ENCODE assay signal across 1 cellular context in the genomic region with DNA sequence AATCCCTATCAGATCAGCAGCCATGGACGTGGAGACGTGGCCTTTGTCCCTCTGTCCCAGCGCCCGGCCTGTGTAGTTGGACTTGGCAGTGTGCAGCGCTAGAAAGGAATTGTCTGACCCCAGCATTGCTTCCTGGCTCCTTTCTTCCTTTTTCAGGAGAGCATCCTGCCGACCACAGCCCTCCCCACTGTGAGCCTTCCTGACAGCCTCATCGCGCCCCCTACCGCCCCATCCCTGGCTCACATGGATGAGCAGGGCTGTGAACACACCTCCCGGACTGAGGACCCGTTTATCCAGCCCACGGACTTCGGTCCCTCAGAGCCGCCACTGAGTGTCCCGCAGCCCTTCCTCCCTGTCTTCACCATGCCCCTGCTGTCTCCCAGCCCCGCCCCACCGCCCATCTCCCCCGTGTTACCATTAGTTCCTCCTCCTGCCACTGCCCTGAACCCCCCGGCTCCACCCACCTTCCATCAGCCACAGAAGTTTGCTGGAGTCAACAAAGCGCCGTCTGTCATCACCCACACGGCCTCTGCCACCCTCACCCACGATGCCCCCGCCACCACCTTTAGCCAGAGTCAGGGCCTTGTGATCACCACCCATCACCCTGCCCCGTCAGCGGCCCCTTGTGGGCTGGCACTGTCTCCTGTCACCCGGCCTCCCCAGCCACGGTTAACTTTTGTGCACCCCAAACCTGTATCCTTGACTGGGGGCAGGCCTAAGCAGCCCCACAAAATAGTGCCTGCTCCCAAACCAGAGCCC.
TF ChIP-seq lines count a peak whose summit lies in the region.

No MANE protein-coding gene starts in this region.

TF ChIP-seq in HepG2, 621 proteins besides CTCF, POLR2A, EP300 and RAD21 (continues in another document):
- no peak for TF ChIP-seq ZNF12 (CRISPR knock-in tag; IDR thresholded peaks at IDR 0.05)
- TF ChIP-seq, protein P1, sequence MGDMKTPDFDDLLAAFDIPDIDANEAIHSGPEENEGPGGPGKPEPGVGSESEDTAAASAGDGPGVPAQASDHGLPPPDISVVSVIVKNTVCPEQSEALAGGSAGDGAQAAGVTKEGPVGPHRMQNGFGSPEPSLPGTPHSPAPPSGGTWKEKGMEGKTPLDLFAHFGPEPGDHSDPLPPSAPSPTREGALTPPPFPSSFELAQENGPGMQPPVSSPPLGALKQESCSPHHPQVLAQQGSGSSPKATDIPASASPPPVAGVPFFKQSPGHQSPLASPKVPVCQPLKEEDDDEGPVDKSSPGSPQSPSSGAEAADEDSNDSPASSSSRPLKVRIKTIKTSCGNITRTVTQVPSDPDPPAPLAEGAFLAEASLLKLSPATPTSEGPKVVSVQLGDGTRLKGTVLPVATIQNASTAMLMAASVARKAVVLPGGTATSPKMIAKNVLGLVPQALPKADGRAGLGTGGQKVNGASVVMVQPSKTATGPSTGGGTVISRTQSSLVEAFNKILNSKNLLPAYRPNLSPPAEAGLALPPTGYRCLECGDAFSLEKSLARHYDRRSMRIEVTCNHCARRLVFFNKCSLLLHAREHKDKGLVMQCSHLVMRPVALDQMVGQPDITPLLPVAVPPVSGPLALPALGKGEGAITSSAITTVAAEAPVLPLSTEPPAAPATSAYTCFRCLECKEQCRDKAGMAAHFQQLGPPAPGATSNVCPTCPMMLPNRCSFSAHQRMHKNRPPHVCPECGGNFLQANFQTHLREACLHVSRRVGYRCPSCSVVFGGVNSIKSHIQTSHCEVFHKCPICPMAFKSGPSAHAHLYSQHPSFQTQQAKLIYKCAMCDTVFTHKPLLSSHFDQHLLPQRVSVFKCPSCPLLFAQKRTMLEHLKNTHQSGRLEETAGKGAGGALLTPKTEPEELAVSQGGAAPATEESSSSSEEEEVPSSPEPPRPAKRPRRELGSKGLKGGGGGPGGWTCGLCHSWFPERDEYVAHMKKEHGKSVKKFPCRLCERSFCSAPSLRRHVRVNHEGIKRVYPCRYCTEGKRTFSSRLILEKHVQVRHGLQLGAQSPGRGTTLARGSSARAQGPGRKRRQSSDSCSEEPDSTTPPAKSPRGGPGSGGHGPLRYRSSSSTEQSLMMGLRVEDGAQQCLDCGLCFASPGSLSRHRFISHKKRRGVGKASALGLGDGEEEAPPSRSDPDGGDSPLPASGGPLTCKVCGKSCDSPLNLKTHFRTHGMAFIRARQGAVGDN (CRISPR knock-in tag; IDR thresholded peaks at IDR 0.05): 0 out of 2 replicates have a peak, but pooled peaks have one; percentile 35
- no peak for TF ChIP-seq ZNF879 (CRISPR knock-in tag; IDR thresholded peaks at IDR 0.05)
- no peak for TF ChIP-seq THAP11 (CRISPR knock-in tag; IDR thresholded peaks at IDR 0.05)
- TF ChIP-seq KDM6A (CRISPR knock-in tag; IDR thresholded peaks at IDR 0.05; ENCODE audit: low read depth): no peak
- TF ChIP-seq MLLT10 (CRISPR knock-in tag; IDR thresholded peaks at IDR 0.05): no peak
- TF ChIP-seq, protein P2, sequence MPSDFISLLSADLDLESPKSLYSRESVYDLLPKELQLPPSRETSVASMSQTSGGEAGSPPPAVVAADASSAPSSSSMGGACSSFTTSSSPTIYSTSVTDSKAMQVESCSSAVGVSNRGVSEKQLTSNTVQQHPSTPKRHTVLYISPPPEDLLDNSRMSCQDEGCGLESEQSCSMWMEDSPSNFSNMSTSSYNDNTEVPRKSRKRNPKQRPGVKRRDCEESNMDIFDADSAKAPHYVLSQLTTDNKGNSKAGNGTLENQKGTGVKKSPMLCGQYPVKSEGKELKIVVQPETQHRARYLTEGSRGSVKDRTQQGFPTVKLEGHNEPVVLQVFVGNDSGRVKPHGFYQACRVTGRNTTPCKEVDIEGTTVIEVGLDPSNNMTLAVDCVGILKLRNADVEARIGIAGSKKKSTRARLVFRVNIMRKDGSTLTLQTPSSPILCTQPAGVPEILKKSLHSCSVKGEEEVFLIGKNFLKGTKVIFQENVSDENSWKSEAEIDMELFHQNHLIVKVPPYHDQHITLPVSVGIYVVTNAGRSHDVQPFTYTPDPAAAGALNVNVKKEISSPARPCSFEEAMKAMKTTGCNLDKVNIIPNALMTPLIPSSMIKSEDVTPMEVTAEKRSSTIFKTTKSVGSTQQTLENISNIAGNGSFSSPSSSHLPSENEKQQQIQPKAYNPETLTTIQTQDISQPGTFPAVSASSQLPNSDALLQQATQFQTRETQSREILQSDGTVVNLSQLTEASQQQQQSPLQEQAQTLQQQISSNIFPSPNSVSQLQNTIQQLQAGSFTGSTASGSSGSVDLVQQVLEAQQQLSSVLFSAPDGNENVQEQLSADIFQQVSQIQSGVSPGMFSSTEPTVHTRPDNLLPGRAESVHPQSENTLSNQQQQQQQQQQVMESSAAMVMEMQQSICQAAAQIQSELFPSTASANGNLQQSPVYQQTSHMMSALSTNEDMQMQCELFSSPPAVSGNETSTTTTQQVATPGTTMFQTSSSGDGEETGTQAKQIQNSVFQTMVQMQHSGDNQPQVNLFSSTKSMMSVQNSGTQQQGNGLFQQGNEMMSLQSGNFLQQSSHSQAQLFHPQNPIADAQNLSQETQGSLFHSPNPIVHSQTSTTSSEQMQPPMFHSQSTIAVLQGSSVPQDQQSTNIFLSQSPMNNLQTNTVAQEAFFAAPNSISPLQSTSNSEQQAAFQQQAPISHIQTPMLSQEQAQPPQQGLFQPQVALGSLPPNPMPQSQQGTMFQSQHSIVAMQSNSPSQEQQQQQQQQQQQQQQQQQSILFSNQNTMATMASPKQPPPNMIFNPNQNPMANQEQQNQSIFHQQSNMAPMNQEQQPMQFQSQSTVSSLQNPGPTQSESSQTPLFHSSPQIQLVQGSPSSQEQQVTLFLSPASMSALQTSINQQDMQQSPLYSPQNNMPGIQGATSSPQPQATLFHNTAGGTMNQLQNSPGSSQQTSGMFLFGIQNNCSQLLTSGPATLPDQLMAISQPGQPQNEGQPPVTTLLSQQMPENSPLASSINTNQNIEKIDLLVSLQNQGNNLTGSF (CRISPR knock-in tag; IDR thresholded peaks at IDR 0.05): no peak
- TF ChIP-seq, protein P3, sequence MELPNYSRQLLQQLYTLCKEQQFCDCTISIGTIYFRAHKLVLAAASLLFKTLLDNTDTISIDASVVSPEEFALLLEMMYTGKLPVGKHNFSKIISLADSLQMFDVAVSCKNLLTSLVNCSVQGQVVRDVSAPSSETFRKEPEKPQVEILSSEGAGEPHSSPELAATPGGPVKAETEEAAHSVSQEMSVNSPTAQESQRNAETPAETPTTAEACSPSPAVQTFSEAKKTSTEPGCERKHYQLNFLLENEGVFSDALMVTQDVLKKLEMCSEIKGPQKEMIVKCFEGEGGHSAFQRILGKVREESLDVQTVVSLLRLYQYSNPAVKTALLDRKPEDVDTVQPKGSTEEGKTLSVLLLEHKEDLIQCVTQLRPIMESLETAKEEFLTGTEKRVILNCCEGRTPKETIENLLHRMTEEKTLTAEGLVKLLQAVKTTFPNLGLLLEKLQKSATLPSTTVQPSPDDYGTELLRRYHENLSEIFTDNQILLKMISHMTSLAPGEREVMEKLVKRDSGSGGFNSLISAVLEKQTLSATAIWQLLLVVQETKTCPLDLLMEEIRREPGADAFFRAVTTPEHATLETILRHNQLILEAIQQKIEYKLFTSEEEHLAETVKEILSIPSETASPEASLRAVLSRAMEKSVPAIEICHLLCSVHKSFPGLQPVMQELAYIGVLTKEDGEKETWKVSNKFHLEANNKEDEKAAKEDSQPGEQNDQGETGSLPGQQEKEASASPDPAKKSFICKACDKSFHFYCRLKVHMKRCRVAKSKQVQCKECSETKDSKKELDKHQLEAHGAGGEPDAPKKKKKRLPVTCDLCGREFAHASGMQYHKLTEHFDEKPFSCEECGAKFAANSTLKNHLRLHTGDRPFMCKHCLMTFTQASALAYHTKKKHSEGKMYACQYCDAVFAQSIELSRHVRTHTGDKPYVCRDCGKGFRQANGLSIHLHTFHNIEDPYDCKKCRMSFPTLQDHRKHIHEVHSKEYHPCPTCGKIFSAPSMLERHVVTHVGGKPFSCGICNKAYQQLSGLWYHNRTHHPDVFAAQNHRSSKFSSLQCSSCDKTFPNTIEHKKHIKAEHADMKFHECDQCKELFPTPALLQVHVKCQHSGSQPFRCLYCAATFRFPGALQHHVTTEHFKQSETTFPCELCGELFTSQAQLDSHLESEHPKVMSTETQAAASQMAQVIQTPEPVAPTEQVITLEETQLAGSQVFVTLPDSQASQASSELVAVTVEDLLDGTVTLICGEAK (IDR thresholded peaks at IDR 0.05): no peak
- TF ChIP-seq, protein P3 (CRISPR knock-in tag; IDR thresholded peaks at IDR 0.05): no peak
- no peak for TF ChIP-seq TARDBP (CRISPR knock-in tag; IDR thresholded peaks at IDR 0.05)
- no peak for TF ChIP-seq FOXP1 (IDR thresholded peaks at IDR 0.05)
- TF ChIP-seq FOXP1 (CRISPR knock-in tag; IDR thresholded peaks at IDR 0.05): no peak
- no peak for TF ChIP-seq SP4 (CRISPR knock-in tag; IDR thresholded peaks at IDR 0.05)
- TF ChIP-seq ZBTB38 (CRISPR knock-in tag; IDR thresholded peaks at IDR 0.05): peak; percentile 69
- TF ChIP-seq, protein P4, sequence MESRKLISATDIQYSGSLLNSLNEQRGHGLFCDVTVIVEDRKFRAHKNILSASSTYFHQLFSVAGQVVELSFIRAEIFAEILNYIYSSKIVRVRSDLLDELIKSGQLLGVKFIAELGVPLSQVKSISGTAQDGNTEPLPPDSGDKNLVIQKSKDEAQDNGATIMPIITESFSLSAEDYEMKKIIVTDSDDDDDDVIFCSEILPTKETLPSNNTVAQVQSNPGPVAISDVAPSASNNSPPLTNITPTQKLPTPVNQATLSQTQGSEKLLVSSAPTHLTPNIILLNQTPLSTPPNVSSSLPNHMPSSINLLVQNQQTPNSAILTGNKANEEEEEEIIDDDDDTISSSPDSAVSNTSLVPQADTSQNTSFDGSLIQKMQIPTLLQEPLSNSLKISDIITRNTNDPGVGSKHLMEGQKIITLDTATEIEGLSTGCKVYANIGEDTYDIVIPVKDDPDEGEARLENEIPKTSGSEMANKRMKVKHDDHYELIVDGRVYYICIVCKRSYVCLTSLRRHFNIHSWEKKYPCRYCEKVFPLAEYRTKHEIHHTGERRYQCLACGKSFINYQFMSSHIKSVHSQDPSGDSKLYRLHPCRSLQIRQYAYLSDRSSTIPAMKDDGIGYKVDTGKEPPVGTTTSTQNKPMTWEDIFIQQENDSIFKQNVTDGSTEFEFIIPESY (CRISPR knock-in tag; IDR thresholded peaks at IDR 0.05): peak; percentile 70
- peak; percentile 76 for TF ChIP-seq HNRNPL (IDR thresholded peaks at IDR 0.05; ENCODE audit: low read depth, low read length)
- TF ChIP-seq, protein P5, sequence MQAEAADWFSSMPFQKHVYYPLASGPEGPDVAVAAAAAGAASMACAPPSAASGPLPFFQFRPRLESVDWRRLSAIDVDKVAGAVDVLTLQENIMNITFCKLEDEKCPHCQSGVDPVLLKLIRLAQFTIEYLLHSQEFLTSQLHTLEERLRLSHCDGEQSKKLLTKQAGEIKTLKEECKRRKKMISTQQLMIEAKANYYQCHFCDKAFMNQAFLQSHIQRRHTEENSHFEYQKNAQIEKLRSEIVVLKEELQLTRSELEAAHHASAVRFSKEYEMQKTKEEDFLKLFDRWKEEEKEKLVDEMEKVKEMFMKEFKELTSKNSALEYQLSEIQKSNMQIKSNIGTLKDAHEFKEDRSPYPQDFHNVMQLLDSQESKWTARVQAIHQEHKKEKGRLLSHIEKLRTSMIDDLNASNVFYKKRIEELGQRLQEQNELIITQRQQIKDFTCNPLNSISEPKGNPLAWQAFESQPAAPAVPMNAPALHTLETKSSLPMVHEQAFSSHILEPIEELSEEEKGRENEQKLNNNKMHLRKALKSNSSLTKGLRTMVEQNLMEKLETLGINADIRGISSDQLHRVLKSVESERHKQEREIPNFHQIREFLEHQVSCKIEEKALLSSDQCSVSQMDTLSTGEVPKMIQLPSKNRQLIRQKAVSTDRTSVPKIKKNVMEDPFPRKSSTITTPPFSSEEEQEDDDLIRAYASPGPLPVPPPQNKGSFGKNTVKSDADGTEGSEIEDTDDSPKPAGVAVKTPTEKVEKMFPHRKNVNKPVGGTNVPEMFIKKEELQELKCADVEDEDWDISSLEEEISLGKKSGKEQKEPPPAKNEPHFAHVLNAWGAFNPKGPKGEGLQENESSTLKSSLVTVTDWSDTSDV (CRISPR knock-in tag; IDR thresholded peaks at IDR 0.05): no peak
- TF ChIP-seq MED8 (CRISPR knock-in tag; IDR thresholded peaks at IDR 0.05; ENCODE audit: insufficient replicate concordance): no peak
- TF ChIP-seq KMT2A (CRISPR knock-in tag; IDR thresholded peaks at IDR 0.05): no peak
- no peak for TF ChIP-seq ZNF329 (CRISPR knock-in tag; IDR thresholded peaks at IDR 0.05; ENCODE audit: low read depth)
- TF ChIP-seq ZSCAN20 (CRISPR knock-in tag; IDR thresholded peaks at IDR 0.05; ENCODE audit: borderline replicate concordance): no peak
- TF ChIP-seq, protein P6, sequence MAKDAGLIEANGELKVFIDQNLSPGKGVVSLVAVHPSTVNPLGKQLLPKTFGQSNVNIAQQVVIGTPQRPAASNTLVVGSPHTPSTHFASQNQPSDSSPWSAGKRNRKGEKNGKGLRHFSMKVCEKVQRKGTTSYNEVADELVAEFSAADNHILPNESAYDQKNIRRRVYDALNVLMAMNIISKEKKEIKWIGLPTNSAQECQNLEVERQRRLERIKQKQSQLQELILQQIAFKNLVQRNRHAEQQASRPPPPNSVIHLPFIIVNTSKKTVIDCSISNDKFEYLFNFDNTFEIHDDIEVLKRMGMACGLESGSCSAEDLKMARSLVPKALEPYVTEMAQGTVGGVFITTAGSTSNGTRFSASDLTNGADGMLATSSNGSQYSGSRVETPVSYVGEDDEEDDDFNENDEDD (CRISPR knock-in tag; IDR thresholded peaks at IDR 0.05; ENCODE audit: borderline replicate concordance): no peak
- no peak for TF ChIP-seq THYN1 (CRISPR knock-in tag; IDR thresholded peaks at IDR 0.05; ENCODE audit: borderline replicate concordance, low read depth)
- no peak for TF ChIP-seq ZMYM3 (CRISPR knock-in tag; IDR thresholded peaks at IDR 0.05)
